In the genomic region with DNA sequence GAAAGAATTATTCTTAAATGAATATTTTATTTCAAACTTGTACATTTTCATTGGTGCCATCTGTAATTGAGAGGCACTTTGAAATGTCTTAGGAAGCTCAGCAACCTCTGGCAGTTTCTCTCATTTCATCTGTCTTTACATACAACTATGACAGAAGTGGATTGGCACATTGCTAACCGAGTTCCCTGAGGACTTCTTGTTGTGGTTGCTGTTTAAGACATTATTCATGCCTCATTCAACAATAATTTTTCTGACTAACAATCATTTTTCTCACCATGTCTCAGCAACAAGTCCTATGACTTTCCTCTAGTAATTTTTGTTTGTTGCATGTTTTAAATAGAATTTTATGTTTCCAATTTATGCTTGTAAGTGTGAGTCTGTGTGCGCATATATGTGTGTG, we compare ENCODE assay signal across 17 cellular contexts.
DNase-seq lines count a peak whose midpoint lies in the region; ATAC-seq, FAIRE-seq and TF ChIP-seq lines count a peak whose summit lies in the region.
"Had no signal": no experiment of that assay in that cellular context is flagged by ENCODE, and none has a peak within 500 bp of the region (broad histone marks: within the 10 kb centered on the region; RNA-seq: fewer than 3 reads in every experiment).

No MANE protein-coding gene starts in this region.

- H3K27ac ChIP-seq in neural cell (ENCODE audit: low read length) = no peak overlapping the region
- H3K27ac ChIP-seq: cardiac muscle cell, tibial artery had no signal

- FAIRE-seq in bronchial epithelial cell (lab: Jason Lieb, UNC) = no peak
- FAIRE-seq: GM18507 had no signal

- H3F3A ChIP-seq in neural cell (ENCODE audit: insufficient read depth, low read length, poor library complexity, severe bottlenecking) = peaks cover 3% of the 10 kb centered on the region

- no peaks in the 10 kb centered on the region for H3K27me3 ChIP-seq in bronchial epithelial cell (ENCODE audit: control insufficient read depth, insufficient read depth, low read length)
- H3K27me3 ChIP-seq in neural cell (ENCODE audit: insufficient read depth, low read depth, low read length) = no peaks in the 10 kb centered on the region
- H3K27me3 ChIP-seq: cardiac muscle cell, tibial artery had no signal

- TF ChIP-seq POLR2A in NB4 (IDR thresholded peaks at IDR 0.05; ENCODE audit: extremely low read depth, insufficient read length) (no peak), GM18505 (IDR thresholded peaks at IDR 0.05; ENCODE audit: borderline replicate concordance, extremely low read depth, insufficient read depth, insufficient read length) (no peak)

- DNase-seq in Daoy (ENCODE audit: low read depth) = peak; percentile 10
- peak; percentile 22 for DNase-seq in NB4 (ENCODE audit: low read depth)
- peak; percentile 96 for DNase-seq in bronchial epithelial cell (ENCODE audit: low read depth)
- no peak for DNase-seq in activated CD8-positive, alpha-beta memory T cell treated with anti-CD3 and anti-CD28 coated beads for 24 hours
- no peak for DNase-seq in NCI-H1694 (lab: John Stamatoyannopoulos, UW)
- DNase-seq: activated gamma-delta T cell treated with Interleukin-2 at 50 U/mL for 16 hours; hippocampal formation; stimulated activated CD4-positive, alpha-beta T cell treated with anti-CD3 and anti-CD28 coated beads, Interleukin-2, amount 100 ng/mL, for 24 hours; stimulated activated CD8-positive, alpha-beta memory T cell treated with anti-CD3 and anti-CD28 coated beads, Interleukin-4, amount 100 ng/mL, for 48 hours; tibial artery had no signal

- peak; percentile 96 for TF ChIP-seq EP300 in neural cell (conservative IDR thresholded peaks at IDR 0.05; ENCODE audit: poor library complexity, severe bottlenecking)

- H3K9ac ChIP-seq in neural cell (ENCODE audit: low read length) = no peak overlapping the region

- ATAC-seq in GM18505 (IDR thresholded peaks at IDR 0.05; ENCODE audit: unreplicated experiment) (no peak), GM19023 (IDR thresholded peaks at IDR 0.05; ENCODE audit: unreplicated experiment) (no peak)
- ATAC-seq: left lobe of liver, WTC11 had no signal

- H3K36me3 ChIP-seq in bronchial epithelial cell (ENCODE audit: control insufficient read depth, insufficient read depth, low read length) (no peaks in the 10 kb centered on the region), neural cell (ENCODE audit: insufficient read depth, low read length) (no peaks in the 10 kb centered on the region)
- H3K36me3 ChIP-seq: cardiac muscle cell, tibial artery had no signal

- no peaks in the 10 kb centered on the region for H3K9me3 ChIP-seq in neural cell (ENCODE audit: low read length)
- H3K9me3 ChIP-seq: tibial artery had no signal

- H4K20me1 ChIP-seq in neural cell (ENCODE audit: insufficient read depth) = no peaks in the 10 kb centered on the region

- H3K4me3 ChIP-seq in NB4 (ENCODE audit: low read depth, low read length) = no peak overlapping the region
- no peak overlapping the region for H3K4me3 ChIP-seq in bronchial epithelial cell (ENCODE audit: low read depth, low read length)
- no peak overlapping the region for H3K4me3 ChIP-seq in neural cell (ENCODE audit: low read length)
- H3K4me3 ChIP-seq: cardiac muscle cell, tibial artery had no signal

- TF ChIP-seq RAD21 in neural cell (conservative IDR thresholded peaks at IDR 0.05) = no peak

- no peak overlapping the region for H2AFZ ChIP-seq in neural cell (ENCODE audit: low read depth, low read length)

- TF ChIP-seq CTCF in NB4 (IDR thresholded peaks at IDR 0.05; ENCODE audit: low read depth, low read length) (no peak), bronchial epithelial cell (IDR thresholded peaks at IDR 0.05; ENCODE audit: insufficient read depth, low read length, severe bottlenecking) (no peak), neural cell (IDR thresholded peaks at IDR 0.05; ENCODE audit: poor library complexity, severe bottlenecking) (no peak)

- no peak overlapping the region for H3K4me2 ChIP-seq in neural cell (ENCODE audit: low read length)

- H3K9me2 ChIP-seq in neural cell (ENCODE audit: insufficient read depth, low read length) = no peaks in the 10 kb centered on the region

- H3K79me2 ChIP-seq in neural cell (replicated peaks; ENCODE audit: insufficient read depth, low read length) = no peaks in the 10 kb centered on the region

TF ChIP-seq in neural cell, 6 proteins besides CTCF, POLR2A, EP300 and RAD21:
- TF ChIP-seq TAF1 (IDR thresholded peaks at IDR 0.05; ENCODE audit: low read depth) (no peak), EZH2 (IDR thresholded peaks at IDR 0.05; ENCODE audit: borderline replicate concordance, insufficient read depth, low read length, poor library complexity, severe bottlenecking) (no peak), MXI1 (conservative IDR thresholded peaks at IDR 0.05; ENCODE audit: poor library complexity, severe bottlenecking) (no peak), SMC3 (conservative IDR thresholded peaks at IDR 0.05; ENCODE audit: poor library complexity) (no peak), POLR2AphosphoS5 (IDR thresholded peaks at IDR 0.05) (peak; percentile 100)
- TF ChIP-seq, protein P1, sequence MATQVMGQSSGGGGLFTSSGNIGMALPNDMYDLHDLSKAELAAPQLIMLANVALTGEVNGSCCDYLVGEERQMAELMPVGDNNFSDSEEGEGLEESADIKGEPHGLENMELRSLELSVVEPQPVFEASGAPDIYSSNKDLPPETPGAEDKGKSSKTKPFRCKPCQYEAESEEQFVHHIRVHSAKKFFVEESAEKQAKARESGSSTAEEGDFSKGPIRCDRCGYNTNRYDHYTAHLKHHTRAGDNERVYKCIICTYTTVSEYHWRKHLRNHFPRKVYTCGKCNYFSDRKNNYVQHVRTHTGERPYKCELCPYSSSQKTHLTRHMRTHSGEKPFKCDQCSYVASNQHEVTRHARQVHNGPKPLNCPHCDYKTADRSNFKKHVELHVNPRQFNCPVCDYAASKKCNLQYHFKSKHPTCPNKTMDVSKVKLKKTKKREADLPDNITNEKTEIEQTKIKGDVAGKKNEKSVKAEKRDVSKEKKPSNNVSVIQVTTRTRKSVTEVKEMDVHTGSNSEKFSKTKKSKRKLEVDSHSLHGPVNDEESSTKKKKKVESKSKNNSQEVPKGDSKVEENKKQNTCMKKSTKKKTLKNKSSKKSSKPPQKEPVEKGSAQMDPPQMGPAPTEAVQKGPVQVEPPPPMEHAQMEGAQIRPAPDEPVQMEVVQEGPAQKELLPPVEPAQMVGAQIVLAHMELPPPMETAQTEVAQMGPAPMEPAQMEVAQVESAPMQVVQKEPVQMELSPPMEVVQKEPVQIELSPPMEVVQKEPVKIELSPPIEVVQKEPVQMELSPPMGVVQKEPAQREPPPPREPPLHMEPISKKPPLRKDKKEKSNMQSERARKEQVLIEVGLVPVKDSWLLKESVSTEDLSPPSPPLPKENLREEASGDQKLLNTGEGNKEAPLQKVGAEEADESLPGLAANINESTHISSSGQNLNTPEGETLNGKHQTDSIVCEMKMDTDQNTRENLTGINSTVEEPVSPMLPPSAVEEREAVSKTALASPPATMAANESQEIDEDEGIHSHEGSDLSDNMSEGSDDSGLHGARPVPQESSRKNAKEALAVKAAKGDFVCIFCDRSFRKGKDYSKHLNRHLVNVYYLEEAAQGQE (IDR thresholded peaks at IDR 0.05; ENCODE audit: borderline replicate concordance) = no peak
TF ChIP-seq in neural cell: peak in this region for 1.

Comparison
In these comparisons a context has a peak if more than half of its experiments do, and no peak if none do; other contexts are left out.
1. DNase-seq: peak in Daoy (single experiment), NB4 (single experiment) and bronchial epithelial cell (single experiment); none in activated CD8-positive, alpha-beta memory T cell treated with anti-CD3 and anti-CD28 coated beads for 24 hours (single experiment) and NCI-H1694 (single experiment).